In genomic region chr16:24851700-24852099, GRCh38 we compare ENCODE assay signal across 13 cellular contexts. TPM values are rescaled to one million over a fixed set of nuclear protein-coding genes. Genes with fewer than 3 reads are reported as not detected.
DNase-seq lines count a peak whose midpoint lies in the region; ATAC-seq, FAIRE-seq and TF ChIP-seq lines count a peak whose summit lies in the region.
"Had no signal": no experiment of that assay in that cellular context is flagged by ENCODE, and none has a peak within 500 bp of the region (broad histone marks: within the 10 kb centered on the region; RNA-seq: fewer than 3 reads in every experiment).

No MANE protein-coding gene starts in this region.

- H3K4me1 ChIP-seq in osteoblast (ENCODE audit: insufficient read depth, low read length) = peaks cover 7% of the 10 kb centered on the region
- H3K4me1 ChIP-seq: upper lobe of right lung had no signal

- DNase-seq in activated CD4-positive, alpha-beta T cell treated with anti-CD3 and anti-CD28 coated beads, Interleukin-2, amount 50 U/mL, for 48 hours = peak; percentile 33 to 51
- no peak for DNase-seq in activated CD4-positive, alpha-beta T cell treated with anti-CD3 and anti-CD28 coated beads, Interleukin-2, amount 50 U/mL, for 1 hour
- DNase-seq in NCI-H69 (lab: John Stamatoyannopoulos, UW) = peak; percentile 29
- DNase-seq in bronchial epithelial cell (ENCODE audit: low read depth) = peak; percentile 88
- DNase-seq in osteoblast (ENCODE audit: insufficient read length, low spot score, missing footprints) = no peak
- no peak for DNase-seq in HPDE6-E6E7 (ENCODE audit: extremely low spot score)
- DNase-seq: amniotic stem cell; effector CD4-positive, alpha-beta T cell; upper lobe of right lung had no signal

- no peak for FAIRE-seq in bronchial epithelial cell (lab: Jason Lieb, UNC)

- ATAC-seq in HG03520 (IDR thresholded peaks at IDR 0.05; ENCODE audit: unreplicated experiment) = no peak
- ATAC-seq in HG02840 (IDR thresholded peaks at IDR 0.05; ENCODE audit: low FRiP score, unreplicated experiment) = no peak
- ATAC-seq: left lobe of liver, upper lobe of right lung had no signal

- H3K27me3 ChIP-seq in bronchial epithelial cell (ENCODE audit: control insufficient read depth, insufficient read depth, low read length) = no peaks in the 10 kb centered on the region
- no peaks in the 10 kb centered on the region for H3K27me3 ChIP-seq in osteoblast (ENCODE audit: insufficient read depth, low read length)
- H3K27me3 ChIP-seq: upper lobe of right lung had no signal

- H3K4me2 ChIP-seq in osteoblast (ENCODE audit: insufficient read depth, low read length) = peak overlapping the region; percentile 15

- no peaks in the 10 kb centered on the region for H3K36me3 ChIP-seq in bronchial epithelial cell (ENCODE audit: control insufficient read depth, insufficient read depth, low read length)
- no peaks in the 10 kb centered on the region for H3K36me3 ChIP-seq in osteoblast (ENCODE audit: insufficient read depth, low read length)
- H3K36me3 ChIP-seq: upper lobe of right lung had no signal

- no peaks in the 10 kb centered on the region for H4K20me1 ChIP-seq in osteoblast (ENCODE audit: insufficient read depth, low read length)

- no peak overlapping the region for H3K4me3 ChIP-seq in bronchial epithelial cell (ENCODE audit: low read depth, low read length)
- H3K4me3 ChIP-seq in osteoblast (ENCODE audit: insufficient read depth, low read length) = no peak overlapping the region
- H3K4me3 ChIP-seq: upper lobe of right lung had no signal

- no peak for TF ChIP-seq CTCF in bronchial epithelial cell (IDR thresholded peaks at IDR 0.05; ENCODE audit: insufficient read depth, low read length, severe bottlenecking)
- TF ChIP-seq CTCF in osteoblast (IDR thresholded peaks at IDR 0.05; ENCODE audit: extremely low read depth, low read depth, low read length) = no peak

- H3K27ac ChIP-seq in osteoblast (ENCODE audit: low read depth, low read length) = no peak overlapping the region
- H3K27ac ChIP-seq: upper lobe of right lung had no signal

- H3K79me2 ChIP-seq in osteoblast (ENCODE audit: insufficient read depth, low read length) = no peaks in the 10 kb centered on the region

- H3K9me3 ChIP-seq in osteoblast (ENCODE audit: low read depth, low read length) = no peaks in the 10 kb centered on the region
- H3K9me3 ChIP-seq: upper lobe of right lung had no signal

- H2AFZ ChIP-seq in osteoblast (ENCODE audit: low read length) = no peak overlapping the region

RNA-seq across cellular contexts. Expression of gene SLC5A11, which starts 5.9 kb away (rescaled TPM):
- total RNA-seq in bronchial epithelial cell (not detected in 2 replicates), osteoblast (0.29 TPM in 1 of 2 replicates, not detected in the other)
- total RNA-seq: skeletal muscle tissue, upper lobe of right lung had no signal

Comparison
In these comparisons a context has a peak if more than half of its experiments do, and no peak if none do; other contexts are left out.
1. DNase-seq: peak in activated CD4-positive, alpha-beta T cell treated with anti-CD3 and anti-CD28 coated beads, Interleukin-2, amount 50 U/mL, for 48 hours (2 of 2), NCI-H69 (single experiment) and bronchial epithelial cell (single experiment); none in activated CD4-positive, alpha-beta T cell treated with anti-CD3 and anti-CD28 coated beads, Interleukin-2, amount 50 U/mL, for 1 hour (single experiment), osteoblast (single experiment) and HPDE6-E6E7 (single experiment).